ENCODE assay signal across 35 cellular contexts in genomic region chr14:78617735-78618134, GRCh38.
"Had no signal": no experiment of that assay in that cellular context is flagged by ENCODE, and none has a peak within 500 bp of the region (broad histone marks: within the 10 kb centered on the region; RNA-seq: fewer than 3 reads in every experiment).

No MANE protein-coding gene starts in this region.

- ATAC-seq: activated CD8-positive, alpha-beta T cell treated with anti-CD3 and anti-CD28 coated beads for 36 hours; activated naive CD4-positive, alpha-beta T cell treated with anti-CD3 and anti-CD28 coated beads, Interleukin-2, amount 50 U/mL, for 72 hours; activated T-cell treated with anti-CD3 and anti-CD28 coated beads, Interleukin-2, amount 50 U/mL, for 4 hours; activated T-cell treated with anti-CD3 and anti-CD28 coated beads, Interleukin-2, amount 50 U/mL, for 72 hours; activated T-helper 17 cell treated with anti-CD3 and anti-CD28 coated beads, Interleukin-2, amount 50 U/mL, for 72 hours; body of pancreas had no signal

- DNase-seq: activated B cell treated with CpG ODN at 0.5 μM for 24 hours; activated CD4-positive, alpha-beta memory T cell treated with anti-CD3 and anti-CD28 coated beads for 36 hours; activated CD4-positive, alpha-beta T cell treated with anti-CD3 and anti-CD28 coated beads for 4 hours; activated CD4-positive, alpha-beta T cell treated with anti-CD3 and anti-CD28 coated beads, Interleukin-2, amount 10 ng/mL, durations not matched to agents 24 days and 14 days; activated CD4-positive, alpha-beta T cell treated with anti-CD3 and anti-CD28 coated beads, Interleukin-2, amount 50 U/mL, for 1 hour; activated CD4-positive, alpha-beta T cell treated with anti-CD3 and anti-CD28 coated beads, Interleukin-2, amount 50 U/mL, for 4 hours; activated CD4-positive, CD25-positive, alpha-beta regulatory T cell treated with anti-CD3 and anti-CD28 coated beads, Interleukin-2, amount 50 U/mL, for 72 hours; activated CD8-positive, alpha-beta memory T cell treated with anti-CD3 and anti-CD28 coated beads, Interleukin-2, amount 50 U/mL, for 4 hours; activated CD8-positive, alpha-beta T cell treated with anti-CD3 and anti-CD28 coated beads for 36 hours; activated effector memory CD4-positive, alpha-beta T cell treated with anti-CD3 and anti-CD28 coated beads, Interleukin-2, amount 50 U/mL, for 16 hours; activated gamma-delta T cell treated with Interleukin-2 at 50 U/mL for 16 hours; activated naive CD4-positive, alpha-beta T cell; activated naive CD4-positive, alpha-beta T cell treated with anti-CD3 and anti-CD28 coated beads for 36 hours; activated naive CD4-positive, alpha-beta T cell treated with anti-CD3 and anti-CD28 coated beads, Interleukin-2, amount 50 U/mL, for 16 hours; activated naive CD8-positive, alpha-beta T cell treated with anti-CD3 and anti-CD28 coated beads for 36 hours; activated T-cell treated with anti-CD3 and anti-CD28 coated beads for 4 hours; activated T-cell treated with anti-CD3 and anti-CD28 coated beads, Interleukin-2, amount 50 U/mL, for 1 hour; activated T-cell treated with anti-CD3 and anti-CD28 coated beads, Interleukin-2, amount 50 U/mL, for 4 hours; activated T-cell treated with anti-CD3 and anti-CD28 coated beads, Interleukin-2, amount 50 U/mL, for 72 hours; adrenal gland; amniotic stem cell; aorta; body of pancreas; caudate nucleus; cerebellar nuclear complex; T-helper 2 cell; T-helper 9 cell had no signal

- H3K4me3 Mint-ChIP-seq: activated B cell treated with CpG ODN at 0.5 μM for 24 hours; activated CD4-positive, alpha-beta memory T cell treated with anti-CD3 and anti-CD28 coated beads for 36 hours; activated CD4-positive, alpha-beta T cell treated with anti-CD3 and anti-CD28 coated beads, Interleukin-2, amount 10 ng/mL, durations not matched to agents 24 days and 14 days; activated CD8-positive, alpha-beta T cell treated with anti-CD3 and anti-CD28 coated beads for 36 hours; activated naive CD4-positive, alpha-beta T cell treated with anti-CD3 and anti-CD28 coated beads for 36 hours; activated naive CD8-positive, alpha-beta T cell treated with anti-CD3 and anti-CD28 coated beads for 36 hours; activated T-cell treated with anti-CD3 and anti-CD28 coated beads, Interleukin-2, amount 50 U/mL, for 4 hours; activated T-cell treated with anti-CD3 and anti-CD28 coated beads, Interleukin-2, amount 50 U/mL, for 72 hours; activated T-helper 1 cell treated with anti-CD3 and anti-CD28 coated beads, Interleukin-12 subunit alpha, Interleukin-12 subunit beta, Interleukin-2, Interleukin-4 antibody, amounts not matched to agents 30 ng/mL and 10 ng/mL and 1 ng/mL, durations not matched to agents 14 hours and 24 hours and 36 hours; activated T-helper 17 cell treated with anti-CD3 and anti-CD28 coated beads, Interleukin-2, amount 50 U/mL, for 72 hours; central memory CD8-positive, alpha-beta T cell; T-helper 1 cell treated with Interleukin-12 subunit alpha and Interleukin-12 subunit beta and Interleukin-4 antibody, amounts not matched to agents 30 μg/mL and 1 μg/mL, for 36 hours; T-helper 2 cell treated with Interferon-gamma antibody and Interleukin-4, amounts not matched to agents 5 μg/mL and 100 μg/mL, for 36 hours had no signal

- H3K27ac Mint-ChIP-seq: activated B cell treated with CpG ODN at 0.5 μM for 24 hours; activated CD4-positive, alpha-beta memory T cell treated with anti-CD3 and anti-CD28 coated beads for 36 hours; activated CD4-positive, alpha-beta T cell treated with anti-CD3 and anti-CD28 coated beads, Interleukin-2, amount 10 ng/mL, durations not matched to agents 24 days and 14 days; activated CD8-positive, alpha-beta T cell treated with anti-CD3 and anti-CD28 coated beads for 36 hours; activated naive CD4-positive, alpha-beta T cell treated with anti-CD3 and anti-CD28 coated beads for 36 hours; activated naive CD4-positive, alpha-beta T cell treated with anti-CD3 and anti-CD28 coated beads, Interleukin-2, amount 50 U/mL, for 72 hours; activated naive CD8-positive, alpha-beta T cell treated with anti-CD3 and anti-CD28 coated beads for 36 hours; activated T-cell treated with anti-CD3 and anti-CD28 coated beads, Interleukin-2, amount 50 U/mL, for 72 hours; activated T-helper 1 cell treated with anti-CD3 and anti-CD28 coated beads, Interleukin-12 subunit alpha, Interleukin-12 subunit beta, Interleukin-2, Interleukin-4 antibody, amounts not matched to agents 30 ng/mL and 10 ng/mL and 1 ng/mL, durations not matched to agents 14 hours and 24 hours and 36 hours; activated T-helper 17 cell treated with anti-CD3 and anti-CD28 coated beads, Interleukin-2, amount 50 U/mL, for 72 hours; T-helper 1 cell treated with Interleukin-12 subunit alpha and Interleukin-12 subunit beta and Interleukin-4 antibody, amounts not matched to agents 30 μg/mL and 1 μg/mL, for 36 hours; T-helper 2 cell treated with Interferon-gamma antibody and Interleukin-4, amounts not matched to agents 5 μg/mL and 100 μg/mL, for 36 hours had no signal

- H3K4me1 ChIP-seq: adrenal gland, body of pancreas had no signal

- H3K36me3 Mint-ChIP-seq: activated CD4-positive, alpha-beta memory T cell treated with anti-CD3 and anti-CD28 coated beads for 36 hours; activated naive CD4-positive, alpha-beta T cell treated with anti-CD3 and anti-CD28 coated beads, Interleukin-2, amount 50 U/mL, for 72 hours; activated naive CD8-positive, alpha-beta T cell treated with anti-CD3 and anti-CD28 coated beads for 36 hours had no signal

- H3K27ac ChIP-seq: adrenal gland, body of pancreas, cardiac muscle cell, VCaP had no signal

- H3K27me3 ChIP-seq: adrenal gland, body of pancreas, cardiac muscle cell had no signal

- H3K27me3 Mint-ChIP-seq: activated B cell treated with CpG ODN at 0.5 μM for 24 hours; activated CD4-positive, alpha-beta memory T cell treated with anti-CD3 and anti-CD28 coated beads for 36 hours; activated CD4-positive, alpha-beta T cell treated with anti-CD3 and anti-CD28 coated beads, Interleukin-2, amount 10 ng/mL, durations not matched to agents 24 days and 14 days; activated CD8-positive, alpha-beta T cell treated with anti-CD3 and anti-CD28 coated beads for 36 hours; activated T-helper 17 cell treated with anti-CD3 and anti-CD28 coated beads, Interleukin-2, amount 50 U/mL, for 72 hours; central memory CD8-positive, alpha-beta T cell had no signal

- H3K9me3 Mint-ChIP-seq: activated B cell treated with CpG ODN at 0.5 μM for 24 hours; activated CD4-positive, alpha-beta memory T cell treated with anti-CD3 and anti-CD28 coated beads for 36 hours; activated CD4-positive, alpha-beta T cell treated with anti-CD3 and anti-CD28 coated beads, Interleukin-2, amount 10 ng/mL, durations not matched to agents 24 days and 14 days; activated CD8-positive, alpha-beta T cell treated with anti-CD3 and anti-CD28 coated beads for 36 hours; activated naive CD4-positive, alpha-beta T cell treated with anti-CD3 and anti-CD28 coated beads for 36 hours; activated naive CD4-positive, alpha-beta T cell treated with anti-CD3 and anti-CD28 coated beads, Interleukin-2, amount 50 U/mL, for 72 hours; activated naive CD8-positive, alpha-beta T cell treated with anti-CD3 and anti-CD28 coated beads for 36 hours; activated T-cell treated with anti-CD3 and anti-CD28 coated beads, Interleukin-2, amount 50 U/mL, for 4 hours; activated T-cell treated with anti-CD3 and anti-CD28 coated beads, Interleukin-2, amount 50 U/mL, for 72 hours; activated T-helper 1 cell treated with anti-CD3 and anti-CD28 coated beads, Interleukin-12 subunit alpha, Interleukin-12 subunit beta, Interleukin-2, Interleukin-4 antibody, amounts not matched to agents 30 ng/mL and 10 ng/mL and 1 ng/mL, durations not matched to agents 14 hours and 24 hours and 36 hours; activated T-helper 17 cell treated with anti-CD3 and anti-CD28 coated beads, Interleukin-2, amount 50 U/mL, for 72 hours; central memory CD8-positive, alpha-beta T cell; T-helper 1 cell treated with Interleukin-12 subunit alpha and Interleukin-12 subunit beta and Interleukin-4 antibody, amounts not matched to agents 30 μg/mL and 1 μg/mL, for 36 hours; T-helper 2 cell treated with Interferon-gamma antibody and Interleukin-4, amounts not matched to agents 5 μg/mL and 100 μg/mL, for 36 hours had no signal

- H3K36me3 ChIP-seq: adrenal gland, cardiac muscle cell had no signal

- H3K9me3 ChIP-seq: adrenal gland, body of pancreas had no signal

- H3K4me1 Mint-ChIP-seq: activated B cell treated with CpG ODN at 0.5 μM for 24 hours; activated CD4-positive, alpha-beta T cell treated with anti-CD3 and anti-CD28 coated beads, Interleukin-2, amount 10 ng/mL, durations not matched to agents 24 days and 14 days; activated naive CD8-positive, alpha-beta T cell treated with anti-CD3 and anti-CD28 coated beads for 36 hours; activated T-helper 17 cell treated with anti-CD3 and anti-CD28 coated beads, Interleukin-2, amount 50 U/mL, for 72 hours; central memory CD8-positive, alpha-beta T cell had no signal

- H3K4me3 ChIP-seq: adrenal gland, body of pancreas, cardiac muscle cell had no signal
